8 cellular contexts compared by ENCODE assay signal in genomic region chr7:143003393-143004051, GRCh38. TPM values are rescaled to one million over a fixed set of nuclear protein-coding genes. Genes with fewer than 3 reads are reported as not detected.
DNase-seq lines count a peak whose midpoint lies in the region; ATAC-seq and TF ChIP-seq lines count a peak whose summit lies in the region.

No MANE protein-coding gene starts in this region.

- peak; percentile 67 for DNase-seq in AG20443 (ENCODE audit: low spot score)
- peak; percentile 21 for DNase-seq in NOMO-1 treated with dmso at 0.1 percent for 144 hours (lab: John Stamatoyannopoulos, UW; ENCODE audit: unreplicated experiment)
- DNase-seq in heart left ventricle = no peak

- peaks cover 13% of the 10 kb centered on the region for H3K4me1 Mint-ChIP-seq in activated naive CD4-positive, alpha-beta T cell treated with anti-CD3 and anti-CD28 coated beads, Interleukin-2, amount 50 U/mL, for 24 hours

- H3K36me3 ChIP-seq in heart left ventricle (no peaks in the 10 kb centered on the region), rectal smooth muscle tissue (ENCODE audit: control insufficient read depth, insufficient read depth, low read length) (no peaks in the 10 kb centered on the region)

- H3K27ac Mint-ChIP-seq in activated naive CD4-positive, alpha-beta T cell treated with anti-CD3 and anti-CD28 coated beads, Interleukin-2, amount 50 U/mL, for 24 hours = peak overlapping the region; percentile 83

- H3K36me3 Mint-ChIP-seq in activated naive CD4-positive, alpha-beta T cell treated with anti-CD3 and anti-CD28 coated beads, Interleukin-2, amount 50 U/mL, for 24 hours = no peaks in the 10 kb centered on the region

- TF ChIP-seq POLR2A in heart left ventricle (IDR thresholded peaks at IDR 0.05) = no peak

- 28 to 36% (median 34%) methylated on average over 6 of the region's 6 CpGs for WGBS in heart left ventricle, 4 donors

- peak; percentile 61 to 81 (median 72) for TF ChIP-seq CTCF in heart left ventricle (IDR thresholded peaks at IDR 0.05)

- H3K27ac ChIP-seq in heart left ventricle = no peak overlapping the region
- no peak overlapping the region for H3K27ac ChIP-seq in rectal smooth muscle tissue (ENCODE audit: low read depth, low read length)

- intact Hi-C loops in heart left ventricle (cut with DNase I) = loop anchor here in 8 of 10 donors (1.0 to 5.0 kb wide), 5 partner anchors 123 to 151 kb away; partner anchors contain the start of gene EPHB6 (in 4 of the 8)

- H3K9me3 ChIP-seq in heart left ventricle = peaks cover 0 to 10% (median 0%) of the 10 kb centered on the region in 12 donors

- H3K4me3 ChIP-seq in heart left ventricle (peak overlapping the region in 4 of 12 donors; percentile 18 to 31 (median 26)), rectal smooth muscle tissue (ENCODE audit: low read length) (peak overlapping the region; percentile 20)

- peaks cover 2% of the 10 kb centered on the region for H3K27me3 Mint-ChIP-seq in activated naive CD4-positive, alpha-beta T cell treated with anti-CD3 and anti-CD28 coated beads, Interleukin-2, amount 50 U/mL, for 24 hours

- peak; percentile 66 for ATAC-seq in GM18502 (IDR thresholded peaks at IDR 0.05; ENCODE audit: poor library complexity, unreplicated experiment)
- peak; percentile 71 for ATAC-seq in HG03159 (IDR thresholded peaks at IDR 0.05; ENCODE audit: unreplicated experiment)
- peak in 2 of 4 donors; percentile 42 to 53 for ATAC-seq in heart left ventricle
- no peak for ATAC-seq in HG02763 (IDR thresholded peaks at IDR 0.05; ENCODE audit: unreplicated experiment)

- H3K9ac ChIP-seq in rectal smooth muscle tissue (ENCODE audit: low read length) = no peak overlapping the region

- H3K9me3 Mint-ChIP-seq in activated naive CD4-positive, alpha-beta T cell treated with anti-CD3 and anti-CD28 coated beads, Interleukin-2, amount 50 U/mL, for 24 hours = no peaks in the 10 kb centered on the region

- H3K4me3 Mint-ChIP-seq in activated naive CD4-positive, alpha-beta T cell treated with anti-CD3 and anti-CD28 coated beads, Interleukin-2, amount 50 U/mL, for 24 hours = peak overlapping the region; percentile 89

- H3K27me3 ChIP-seq in heart left ventricle (peaks cover 0 to 7% (median 0%) of the 10 kb centered on the region in 9 donors), rectal smooth muscle tissue (ENCODE audit: control insufficient read depth, insufficient read depth, low read length) (no peaks in the 10 kb centered on the region)

- peaks cover 0 to 5% (median 0%) of the 10 kb centered on the region in 12 donors for H3K4me1 ChIP-seq in heart left ventricle
- no peaks in the 10 kb centered on the region for H3K4me1 ChIP-seq in rectal smooth muscle tissue (ENCODE audit: control insufficient read depth, insufficient read depth, low read length)

RNA-seq across cellular contexts. Expression of gene OR9A2, which starts 23.4 kb away (rescaled TPM):
- total RNA-seq in heart left ventricle = under 1 TPM in 1 of 9 donors, not detected in 8; 0.29 TPM
- polyA plus RNA-seq in heart left ventricle = not detected

RNA-seq across cellular contexts. Expression of gene KEL, which starts 41.4 kb away (rescaled TPM):
- total RNA-seq in heart left ventricle = 1 to 10 TPM in 3 of 9 donors, under 1 TPM in 2, not detected in 4; 0.52 to 1.8 (median 1.2) TPM
- polyA plus RNA-seq in heart left ventricle = under 1 TPM; 0.17 to 0.19 TPM

RNA-seq across cellular contexts. Expression of gene OR6V1, which starts 48.6 kb away (rescaled TPM):
- total RNA-seq in heart left ventricle = not detected
- not detected for polyA plus RNA-seq in heart left ventricle

Comparison
In these comparisons a context has a peak if more than half of its experiments do, and no peak if none do; other contexts are left out.
1. DNase-seq: peak in AG20443 (single experiment) and NOMO-1 treated with dmso at 0.1 percent for 144 hours (single experiment); none in heart left ventricle (0 of 5).